Comparison of ENCODE assay signal across 21 cellular contexts in the genomic region with DNA sequence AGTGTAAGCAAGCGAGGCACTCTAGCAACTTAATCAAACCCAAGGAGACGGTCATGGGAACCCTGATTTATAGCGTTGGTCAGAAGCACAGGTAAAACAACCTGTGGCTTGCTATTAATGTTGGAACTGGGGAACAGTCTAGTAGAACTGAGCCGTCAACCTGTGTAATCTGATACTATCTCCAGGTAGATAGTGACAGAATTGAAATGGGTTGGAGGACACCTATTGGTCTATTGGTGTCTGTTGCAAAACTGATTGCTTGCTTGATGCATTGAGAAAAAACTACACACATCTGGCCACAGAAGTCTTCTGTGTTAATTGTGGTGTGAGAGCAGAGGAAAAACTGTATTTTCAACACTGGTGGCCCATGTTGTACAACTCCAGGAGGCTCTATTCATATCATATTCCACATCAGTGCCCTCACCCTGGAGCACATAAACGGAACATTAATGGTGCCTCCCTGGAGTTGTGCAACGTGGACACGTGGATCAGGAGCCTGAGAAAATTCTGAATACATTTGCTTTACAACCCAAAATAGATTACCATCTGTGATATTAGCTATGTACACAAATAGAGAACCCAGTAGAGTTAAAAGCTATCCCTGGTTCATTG.
A peak's percentile ranks its signal among the peaks of the same experiment; 100 is the strongest.
DNase-seq lines count a peak whose midpoint lies in the region; ATAC-seq, FAIRE-seq and TF ChIP-seq lines count a peak whose summit lies in the region.
"Had no signal": no experiment of that assay in that cellular context is flagged by ENCODE, and none has a peak within 500 bp of the region (broad histone marks: within the 10 kb centered on the region; RNA-seq: fewer than 3 reads in every experiment).

No MANE protein-coding gene starts in this region.

- intact Hi-C loops in sigmoid colon (cut with DNase I), result no loop called here

- DNase-seq in Ammon's horn (ENCODE audit: low spot score), result peak; percentile 6
- peak; percentile 66 for DNase-seq in NCI-H146 (lab: John Stamatoyannopoulos, UW)
- DNase-seq in NCI-H748 treated with DMSO at 0.1 percent for 48 hours (lab: John Stamatoyannopoulos, UW), result peak; percentile 15
- no peak for DNase-seq in sigmoid colon
- no peak for DNase-seq in NCI-H1694 (lab: John Stamatoyannopoulos, UW)
- DNase-seq: AML-193; CD4-positive, alpha-beta memory T cell; COR-L47; GDM1; NCI-H1092; NCI-H1436 treated with DMSO at 0.1 percent for 48 hours; NCI-H2029 treated with DMSO at 0.1 percent for 48 hours; NCI-H446 treated with DMSO at 0.1 percent for 48 hours; SIG-M5 had no signal

- H3K4me3 ChIP-seq in sigmoid colon, result no peak overlapping the region
- H3K4me3 ChIP-seq: A549, GM12878, SK-N-MC had no signal

- WGBS in sigmoid colon, 2 donors, result 68 to 75% methylated on average over 7 of the region's 7 CpGs

- no peaks in the 10 kb centered on the region for H3K36me3 ChIP-seq in sigmoid colon

- TF ChIP-seq EP300 in sigmoid colon (IDR thresholded peaks at IDR 0.05), result no peak

- no peak overlapping the region for H3K27ac ChIP-seq in sigmoid colon
- H3K27ac ChIP-seq: A549, SK-N-MC had no signal

- no peak for TF ChIP-seq CTCF in sigmoid colon (IDR thresholded peaks at IDR 0.05)

- no peaks in the 10 kb centered on the region for H3K27me3 ChIP-seq in sigmoid colon

- no peaks in the 10 kb centered on the region for H3K4me1 ChIP-seq in sigmoid colon
- H3K4me1 ChIP-seq: A549 had no signal

- peak; percentile 98 for FAIRE-seq in islet of Langerhans (lab: Jason Lieb, UNC)
- FAIRE-seq: A549, GM12878, H54, RCC 7860 had no signal

- ATAC-seq in GM18907 (IDR thresholded peaks at IDR 0.05; ENCODE audit: unreplicated experiment), result no peak
- ATAC-seq: A549, GM12878 had no signal

- no peak for TF ChIP-seq POLR2A in sigmoid colon (IDR thresholded peaks at IDR 0.05)

- H3K9me3 ChIP-seq in sigmoid colon, result no peaks in the 10 kb centered on the region
- H3K9me3 ChIP-seq: A549 had no signal

Comparison
In these comparisons a context has a peak if more than half of its experiments do, and no peak if none do; other contexts are left out.
1. DNase-seq: peak in Ammon's horn (single experiment), NCI-H146 (single experiment) and NCI-H748 treated with DMSO at 0.1 percent for 48 hours (single experiment); none in sigmoid colon (single experiment) and NCI-H1694 (single experiment).